Comparison of ENCODE assay signal across 22 cellular contexts in genomic region chr2:206958236-206958635, GRCh38. TPM values are rescaled to one million over a fixed set of nuclear protein-coding genes. Genes with fewer than 3 reads are reported as not detected.
"Had no signal": no experiment of that assay in that cellular context is flagged by ENCODE, and none has a peak within 500 bp of the region (broad histone marks: within the 10 kb centered on the region; RNA-seq: fewer than 3 reads in every experiment).

No MANE protein-coding gene starts in this region.

- H3K4me3 ChIP-seq: esophagus squamous epithelium, heart right ventricle, psoas muscle, right lobe of liver, spleen, tibial artery, upper lobe of left lung, vagina had no signal

- H3K27me3 ChIP-seq: esophagus squamous epithelium, heart right ventricle, right lobe of liver, spleen, tibial artery, upper lobe of left lung, vagina had no signal

- H3K9me3 ChIP-seq: psoas muscle, right lobe of liver, tibial artery, vagina had no signal

- H3K36me3 ChIP-seq: esophagus squamous epithelium, heart right ventricle, right lobe of liver, spleen, tibial artery, upper lobe of left lung, vagina had no signal

- H3K27ac ChIP-seq: esophagus squamous epithelium, heart right ventricle, psoas muscle, right lobe of liver, spleen, tibial artery, upper lobe of left lung, vagina had no signal

- H3K4me1 ChIP-seq: psoas muscle, spleen, upper lobe of left lung, vagina had no signal

- DNase-seq: dermis blood vessel endothelial cell; esophagus squamous epithelium; heart right ventricle; hypothalamus; kidney glomerular epithelial cell; mammary epithelial cell; naive thymus-derived CD4-positive, alpha-beta T cell; nephron progenitor cell; psoas muscle; retina; right lobe of liver; spleen; stimulated activated CD4-positive, alpha-beta T cell treated with anti-CD3 and anti-CD28 coated beads, Interleukin-15, amount 100 ng/mL, for 24 hours; stimulated activated CD4-positive, alpha-beta T cell treated with anti-CD3 and anti-CD28 coated beads, Interleukin-1b, Interleukin-23, amount 100 ng/mL, for 48 hours; stimulated activated CD4-positive, alpha-beta T cell treated with anti-CD3 and anti-CD28 coated beads, Interleukin-4, amount 100 ng/mL, for 24 hours; tibial artery; upper lobe of left lung had no signal

RNA-seq across cellular contexts. Expression of gene CPO, which starts 18.9 kb away (rescaled TPM):
- total RNA-seq: dermis blood vessel endothelial cell, epithelial cell of proximal tubule, esophagus squamous epithelium, frontal cortex, mammary epithelial cell, skeletal muscle tissue, temporal lobe, upper lobe of left lung, vagina had no signal
